ENCODE assay signal across 8 cellular contexts in genomic region chr3:128653993-128654805, GRCh38. TPM values are rescaled to one million over a fixed set of nuclear protein-coding genes. Genes with fewer than 3 reads are reported as not detected.
DNase-seq lines count a peak whose midpoint lies in the region; ATAC-seq and TF ChIP-seq lines count a peak whose summit lies in the region.
"Not testable (repeated sequence)": the region's sequence is repeated elsewhere in the genome, so short reads cannot be mapped to it uniquely, and the experiment has no call there.

No MANE protein-coding gene starts in this region.

- peak overlapping the region in 3 of 4 donors; percentile 11 to 42 (median 17) for H3K4me3 ChIP-seq in sigmoid colon
- peak overlapping the region; percentile 69 for H3K4me3 ChIP-seq in thoracic aorta

- peak overlapping the region; percentile 80 for H3K4me3 Mint-ChIP-seq in activated CD4-positive, alpha-beta memory T cell treated with anti-CD3 and anti-CD28 coated beads for 36 hours

- TF ChIP-seq EP300 in sigmoid colon (IDR thresholded peaks at IDR 0.05), result not testable (repeated sequence)

- DNase-seq in DMS 273 (lab: John Stamatoyannopoulos, UW; ENCODE audit: unreplicated experiment), result peak; percentile 21
- peak; percentile 18 for DNase-seq in OCI-M1 (lab: John Stamatoyannopoulos, UW)
- DNase-seq in activated CD4-positive, alpha-beta memory T cell treated with anti-CD3 and anti-CD28 coated beads for 36 hours, result peak; percentile 53
- peak; percentile 73 for DNase-seq in activated effector memory CD4-positive, alpha-beta T cell treated with anti-CD3 and anti-CD28 coated beads, Interleukin-2, amount 50 U/mL, for 16 hours
- DNase-seq in effector CD4-positive, alpha-beta T cell, result peak; percentile 28
- peak; percentile 68 for DNase-seq in mesenteric fat pad (ENCODE audit: low spot score)
- DNase-seq in sigmoid colon, result peak; percentile 58
- DNase-seq in thoracic aorta (ENCODE audit: low spot score), result not testable (repeated sequence)

- H3K36me3 Mint-ChIP-seq in activated CD4-positive, alpha-beta memory T cell treated with anti-CD3 and anti-CD28 coated beads for 36 hours, result not testable (repeated sequence)

- TF ChIP-seq POLR2A in sigmoid colon (IDR thresholded peaks at IDR 0.05), result not testable (repeated sequence)

- H3K4me1 Mint-ChIP-seq in activated CD4-positive, alpha-beta memory T cell treated with anti-CD3 and anti-CD28 coated beads for 36 hours (ENCODE audit: low read depth), result peaks cover 13% of the 10 kb centered on the region

- not testable (repeated sequence) for H3K27me3 Mint-ChIP-seq in activated CD4-positive, alpha-beta memory T cell treated with anti-CD3 and anti-CD28 coated beads for 36 hours

- peak overlapping the region in 1 of 4 donors; percentile 64 for H3K27ac ChIP-seq in sigmoid colon
- H3K27ac ChIP-seq in thoracic aorta, result not testable (repeated sequence)

- CTCF ChIA-PET in activated CD4-positive, alpha-beta memory T cell treated with anti-CD3 and anti-CD28 coated beads for 36 hours (lab: Charles Lee), result interaction anchor here (0.8 to 2.1 kb wide), 14 partner anchors 9 to 225 kb away, joined by 3 to 14 read pairs (median 4); no protein-coding TSS in a partner anchor

- POLR2A ChIA-PET in activated CD4-positive, alpha-beta memory T cell treated with anti-CD3 and anti-CD28 coated beads for 36 hours (lab: Charles Lee), result interaction anchor here (1.2 kb wide), 1 partner anchor 26 kb away, joined by 3 read pairs; no protein-coding TSS in a partner anchor

- H3K36me3 ChIP-seq in sigmoid colon, thoracic aorta: not testable (repeated sequence)

- peak in 1 of 4 experiments; percentile 5 for TF ChIP-seq CTCF in sigmoid colon (IDR thresholded peaks at IDR 0.05)
- not testable (repeated sequence) for TF ChIP-seq CTCF in thoracic aorta (IDR thresholded peaks at IDR 0.05)

- intact Hi-C loops in activated CD4-positive, alpha-beta memory T cell treated with anti-CD3 and anti-CD28 coated beads for 36 hours (cut with micrococcal nuclease); sigmoid colon (cut with DNase I): not testable (repeated sequence)

- WGBS in sigmoid colon, 2 donors, result 58 to 77% methylated on average over 24 of the region's 24 CpGs

- not testable (repeated sequence) for H3K4me1 ChIP-seq in sigmoid colon; thoracic aorta (ENCODE audit: control insufficient read depth in 1 of 2, low read depth in 2 of 2)

- not testable (repeated sequence) for H3K27ac Mint-ChIP-seq in activated CD4-positive, alpha-beta memory T cell treated with anti-CD3 and anti-CD28 coated beads for 36 hours

- not testable (repeated sequence) for H3K9me3 Mint-ChIP-seq in activated CD4-positive, alpha-beta memory T cell treated with anti-CD3 and anti-CD28 coated beads for 36 hours

- H3K9me3 ChIP-seq in sigmoid colon, thoracic aorta: not testable (repeated sequence)

- H3K27me3 ChIP-seq in sigmoid colon; thoracic aorta (replicated peaks; ENCODE audit: insufficient read depth): not testable (repeated sequence)

- not testable (repeated sequence) for ATAC-seq in thoracic aorta (ENCODE audit: insufficient number of reproducible peaks, low FRiP score, low read depth)

RNA-seq across cellular contexts. Expression of gene RPN1, which starts 3.6 kb away (rescaled TPM):
- total RNA-seq in activated CD4-positive, alpha-beta memory T cell treated with anti-CD3 and anti-CD28 coated beads for 36 hours, result 100 to 1,000 TPM; 166 to 168 TPM
- total RNA-seq in mesenteric fat pad (208 TPM), sigmoid colon (100 to 1,000 TPM; 115 to 158 (median 143) TPM), thoracic aorta (100 to 1,000 TPM; 202 to 227 TPM)
- polyA plus RNA-seq in sigmoid colon, result 100 to 1,000 TPM in 1 of 3 donors, 10 to 100 TPM in 2; 33.6 to 220 (median 55.7) TPM
